In the genomic region with DNA sequence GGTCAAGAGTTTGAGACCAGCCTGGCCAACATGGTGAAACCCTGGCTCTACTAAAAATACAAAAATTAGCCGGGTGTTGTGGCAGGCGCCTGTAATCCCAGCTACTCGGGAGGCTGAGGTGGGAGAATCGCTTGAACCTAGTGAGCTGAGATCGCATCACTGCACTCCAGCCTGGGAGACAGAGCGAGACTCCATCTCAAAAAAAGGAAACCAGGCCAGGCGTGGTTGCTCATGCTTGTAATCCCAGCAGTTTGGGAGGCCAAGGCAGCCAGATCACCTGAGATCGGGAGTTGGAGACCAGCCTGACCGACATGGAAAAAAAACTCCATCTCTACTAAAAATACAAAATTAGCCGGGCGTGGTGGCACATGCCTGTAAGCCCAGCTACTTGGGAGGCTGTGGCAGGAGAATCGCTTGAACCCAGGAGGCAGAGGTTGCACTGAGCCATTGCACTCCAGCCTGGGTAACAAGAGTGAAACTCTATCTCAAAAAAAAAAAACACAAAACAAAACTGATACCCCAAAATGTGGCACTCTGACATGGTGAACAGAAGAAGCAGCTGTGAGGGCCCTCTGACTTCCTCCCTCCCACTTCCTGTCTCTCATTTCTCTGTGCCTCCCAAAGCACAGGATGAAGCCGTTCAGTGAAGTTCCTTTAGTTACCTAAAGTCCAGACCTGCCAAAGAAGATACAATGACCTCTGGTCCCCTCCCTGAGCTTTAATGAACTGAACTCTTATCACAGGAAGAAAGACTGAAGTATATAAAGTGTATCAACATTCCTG, we compare ENCODE assay signal across 8 cellular contexts.
DNase-seq lines count a peak whose midpoint lies in the region; ATAC-seq and TF ChIP-seq lines count a peak whose summit lies in the region.
"Not testable (repeated sequence)": the region's sequence is repeated elsewhere in the genome, so short reads cannot be mapped to it uniquely, and the experiment has no call there.

No MANE protein-coding gene starts in this region.

- H3K27ac Mint-ChIP-seq in activated CD8-positive, alpha-beta memory T cell treated with anti-CD3 and anti-CD28 coated beads, Interleukin-2, amount 10 ng/mL, durations not matched to agents 7 days and 5 days, result peak overlapping the region; percentile 82
- H3K27ac Mint-ChIP-seq in memory B cell, result peak overlapping the region; percentile 92

- H3K9ac ChIP-seq in DND-41 (ENCODE audit: low read depth, low read length), result not testable (repeated sequence)
- peak overlapping the region; percentile 9; the same call in 1 of the 2 replicates for H3K9ac ChIP-seq in OCI-LY3 (ENCODE audit: low read length)

- peaks cover 14% of the 10 kb centered on the region for H3K9me3 Mint-ChIP-seq in activated CD8-positive, alpha-beta memory T cell treated with anti-CD3 and anti-CD28 coated beads, Interleukin-2, amount 10 ng/mL, durations not matched to agents 7 days and 5 days (ENCODE audit: low read depth)
- not testable (repeated sequence) for H3K9me3 Mint-ChIP-seq in memory B cell

- H3K4me3 Mint-ChIP-seq in activated CD8-positive, alpha-beta memory T cell treated with anti-CD3 and anti-CD28 coated beads, Interleukin-2, amount 10 ng/mL, durations not matched to agents 7 days and 5 days, result not testable (repeated sequence)
- peak overlapping the region; percentile 5 for H3K4me3 Mint-ChIP-seq in memory B cell

- H3K27me3 ChIP-seq in DND-41 (ENCODE audit: insufficient read depth, low read length, poor library complexity); OCI-LY3 (ENCODE audit: low read depth, low read length): not testable (repeated sequence)

- peaks cover 13% of the 10 kb centered on the region for H3K4me1 Mint-ChIP-seq in activated CD8-positive, alpha-beta memory T cell treated with anti-CD3 and anti-CD28 coated beads, Interleukin-2, amount 10 ng/mL, durations not matched to agents 7 days and 5 days
- not testable (repeated sequence) for H3K4me1 Mint-ChIP-seq in memory B cell

- H3K27me3 Mint-ChIP-seq in activated CD8-positive, alpha-beta memory T cell treated with anti-CD3 and anti-CD28 coated beads, Interleukin-2, amount 10 ng/mL, durations not matched to agents 7 days and 5 days; memory B cell: not testable (repeated sequence)

- TF ChIP-seq CTCF in DND-41 (IDR thresholded peaks at IDR 0.05; ENCODE audit: borderline replicate concordance, extremely low read depth, low read length, poor library complexity, severe bottlenecking); OCI-LY3 (IDR thresholded peaks at IDR 0.05; ENCODE audit: low read depth, low read length): not testable (repeated sequence)

- H4K20me1 ChIP-seq in DND-41 (ENCODE audit: insufficient read depth, low read length); OCI-LY3 (ENCODE audit: insufficient read depth, low read length): not testable (repeated sequence)

- H3K36me3 ChIP-seq in DND-41 (ENCODE audit: insufficient read depth, low read length); OCI-LY3 (replicated peaks; ENCODE audit: low read depth, low read length): not testable (repeated sequence)

- peaks cover 16% of the 10 kb centered on the region for H3K9me3 ChIP-seq in DND-41 (ENCODE audit: insufficient read depth, low read length, severe bottlenecking)
- H3K9me3 ChIP-seq in OCI-LY3 (ENCODE audit: insufficient read depth, low read length), result not testable (repeated sequence)

- not testable (repeated sequence) for H3K4me3 ChIP-seq in DND-41 (ENCODE audit: low read depth in 1 of 2, low read length in 2 of 2); OCI-LY3 (ENCODE audit: low read length)

- peak overlapping the region; percentile 61 for H2AFZ ChIP-seq in DND-41 (ENCODE audit: low read depth, low read length)
- H2AFZ ChIP-seq in OCI-LY3 (ENCODE audit: low read depth, low read length), result peak overlapping the region; percentile 78

- peak; percentile 63 for DNase-seq in DND-41
- not testable (repeated sequence) for DNase-seq in activated CD8-positive, alpha-beta memory T cell treated with anti-CD3 and anti-CD28 coated beads, Interleukin-2, amount 10 ng/mL, durations not matched to agents 7 days and 5 days; memory B cell (ENCODE audit: low spot score in 2 of 2)

- H3K27ac ChIP-seq in DND-41 (ENCODE audit: low read length) (peak overlapping the region; percentile 58), OCI-LY3 (ENCODE audit: low read length) (peak overlapping the region; percentile 44)

- H3K4me1 ChIP-seq in DND-41 (ENCODE audit: insufficient read depth, low read length), result peaks cover 11% of the 10 kb centered on the region
- peaks cover 13% of the 10 kb centered on the region for H3K4me1 ChIP-seq in OCI-LY3 (ENCODE audit: low read length)

- H3K79me2 ChIP-seq in DND-41 (ENCODE audit: insufficient read depth, low read length); OCI-LY3 (ENCODE audit: low read length): not testable (repeated sequence)

- not testable (repeated sequence) for H3K4me2 ChIP-seq in DND-41 (ENCODE audit: insufficient read depth, low read length)
- peak overlapping the region; percentile 24 for H3K4me2 ChIP-seq in OCI-LY3 (ENCODE audit: low read length)

- ATAC-seq in DND-41 (ENCODE audit: insufficient read depth, low read depth) (peak; percentile 95), GM18907 (IDR thresholded peaks at IDR 0.05; ENCODE audit: unreplicated experiment) (peak; percentile 87), GM21381 (IDR thresholded peaks at IDR 0.05; ENCODE audit: unreplicated experiment) (peak; percentile 85), HG02763 (IDR thresholded peaks at IDR 0.05; ENCODE audit: unreplicated experiment) (peak; percentile 42), HG03354 (IDR thresholded peaks at IDR 0.05; ENCODE audit: poor library complexity, severe bottlenecking, unreplicated experiment) (peak; percentile 84), memory B cell (ENCODE audit: low read depth) (peak; percentile 76)
- peak; percentile 68 for ATAC-seq in activated CD8-positive, alpha-beta memory T cell treated with anti-CD3 and anti-CD28 coated beads, Interleukin-2, amount 10 ng/mL, durations not matched to agents 7 days and 5 days

- CTCF ChIA-PET in activated CD8-positive, alpha-beta memory T cell treated with anti-CD3 and anti-CD28 coated beads, Interleukin-2, amount 10 ng/mL, durations not matched to agents 7 days and 5 days (lab: Charles Lee), result interaction anchor here (0.6 to 0.8 kb wide), 2 partner anchors 18 to 239 kb away, joined by 3 read pairs; no protein-coding TSS in a partner anchor

- H3K36me3 Mint-ChIP-seq in activated CD8-positive, alpha-beta memory T cell treated with anti-CD3 and anti-CD28 coated beads, Interleukin-2, amount 10 ng/mL, durations not matched to agents 7 days and 5 days, result peaks cover 17% of the 10 kb centered on the region
- H3K36me3 Mint-ChIP-seq in memory B cell, result not testable (repeated sequence)

Comparison
In these comparisons a context has a peak if more than half of its experiments do, and no peak if none do; other contexts are left out.
1. ATAC-seq: peak in every context shown above with its lines; median percentile 95 in DND-41; 87 in GM18907; 85 in GM21381; 84 in HG03354; 76 in memory B cell; 68 in activated CD8-positive, alpha-beta memory T cell treated with anti-CD3 and anti-CD28 coated beads, Interleukin-2, amount 10 ng/mL, durations not matched to agents 7 days and 5 days; 42 in HG02763.